ENCODE assay signal across 8 cellular contexts in the genomic region with DNA sequence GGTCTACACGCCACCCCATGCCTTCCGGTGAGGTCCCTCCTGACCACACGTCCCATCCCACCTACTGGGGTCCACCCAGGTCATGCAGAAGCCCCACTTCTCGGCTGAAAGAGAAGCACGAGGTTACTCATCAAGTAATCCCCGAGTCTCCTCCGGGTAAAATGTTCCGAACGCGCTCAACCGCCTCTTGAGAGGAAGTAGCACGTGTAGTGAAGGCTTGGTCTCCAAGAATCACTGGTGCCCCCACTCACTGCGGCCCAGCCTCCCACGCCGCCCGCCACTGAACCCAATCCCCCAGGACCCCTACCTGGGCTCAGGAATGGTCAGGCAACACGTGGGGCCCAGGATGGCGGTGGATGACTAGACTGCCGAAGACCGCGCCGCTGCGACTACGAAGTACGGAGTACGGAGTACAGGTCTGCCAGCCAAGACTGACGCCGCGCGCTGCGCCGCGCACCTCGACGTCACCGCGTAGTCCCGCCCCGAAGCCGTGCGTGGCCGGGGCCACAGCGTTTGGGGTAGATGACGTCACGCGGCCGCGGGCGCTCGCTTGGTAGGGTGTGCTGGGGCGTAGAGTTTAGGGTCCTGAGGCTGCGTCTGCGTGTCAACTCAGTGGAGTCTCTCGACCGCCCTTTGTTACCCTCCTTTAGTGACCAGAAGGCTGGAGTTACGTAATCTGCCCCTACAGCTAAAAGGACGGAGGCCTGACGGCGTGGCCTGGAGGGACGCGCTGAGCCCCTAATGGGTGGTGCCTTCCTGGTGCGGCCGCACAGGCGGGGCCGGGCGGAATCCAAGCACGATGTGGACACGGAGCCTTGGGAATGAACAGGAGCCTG. TPM values are rescaled to one million over a fixed set of nuclear protein-coding genes. Genes with fewer than 3 reads are reported as not detected.
DNase-seq lines count a peak whose midpoint lies in the region; TF ChIP-seq lines count a peak whose summit lies in the region.

No MANE protein-coding gene starts in this region.

- no CpG with 5 or more reads among the region's 68 CpGs for WGBS in H9 (ENCODE audit: extremely low coverage, insufficient read length, low lambda C conversion rate)

- peak overlapping the region; percentile 99 for H3K9ac ChIP-seq in H9 (ENCODE audit: extremely low read depth, insufficient read length, low read length)

- peak overlapping the region; percentile 7 for H4K91ac ChIP-seq in H9 (ENCODE audit: insufficient read length, low read depth, low read length)

- peaks cover 4% of the 10 kb centered on the region for H3K79me1 ChIP-seq in H9 (ENCODE audit: insufficient read depth, low read depth, low read length, poor library complexity, severe bottlenecking)

- peak overlapping the region; percentile 15 for H2AK5ac ChIP-seq in H9 (ENCODE audit: insufficient read length, low read length)

- H3K4ac ChIP-seq in H9 (ENCODE audit: low read depth, low read length), result peak overlapping the region; percentile 3; the same call in 1 of the 2 replicates

- no peak overlapping the region for H2BK120ac ChIP-seq in H9 (ENCODE audit: low read depth, low read length, poor library complexity, severe bottlenecking)

- no peak overlapping the region for H2BK12ac ChIP-seq in H9 (ENCODE audit: insufficient read length, low read depth, low read length)

- peak overlapping the region; percentile 95 for H3K14ac ChIP-seq in H9 (ENCODE audit: insufficient read depth, low read length)

- peak overlapping the region; percentile 15 for H3K56ac ChIP-seq in H9 (ENCODE audit: insufficient read length, low read depth, low read length)

- DNase-seq in G401 (ENCODE audit: low spot score) (peak; percentile 94), H9 (peak; percentile 94), M059J (ENCODE audit: low read depth) (peak; percentile 91), SJCRH30 (peak; percentile 96 to 97), germinal center (ENCODE audit: low spot score) (peak; percentile 77), non-pigmented ciliary epithelial cell (ENCODE audit: low read depth) (peak; percentile 70), superior temporal gyrus (ENCODE audit: extremely low spot score) (peak; percentile 90)
- peak; percentile 96 for DNase-seq in activated naive CD4-positive, alpha-beta T cell treated with anti-CD3 and anti-CD28 coated beads for 36 hours

- H3K36me3 Mint-ChIP-seq in H9 (ENCODE audit: insufficient read depth in 1 of 3, low read depth in 3 of 3), result peaks cover 36 to 49% (median 40%) of the 10 kb centered on the region in 3 experiments
- H3K36me3 Mint-ChIP-seq in activated naive CD4-positive, alpha-beta T cell treated with anti-CD3 and anti-CD28 coated beads for 36 hours (ENCODE audit: low read depth), result peaks cover 53% of the 10 kb centered on the region

- peak overlapping the region; percentile 92 for H3K4me2 ChIP-seq in H9 (ENCODE audit: insufficient read depth, insufficient read length, low read length)

- peaks cover 3% of the 10 kb centered on the region for H3K23me2 ChIP-seq in H9 (ENCODE audit: insufficient read length, low read depth, low read length, poor library complexity, severe bottlenecking)

- H2BK5ac ChIP-seq in H9 (ENCODE audit: insufficient read length, low read length), result peak overlapping the region; percentile 61

- in situ Hi-C loops in G401 (cut with HindIII; ENCODE audit: low sequenced_read_pairs), result no loop called here

- no peaks in the 10 kb centered on the region for H3K9me3 Mint-ChIP-seq in H9
- no peaks in the 10 kb centered on the region for H3K9me3 Mint-ChIP-seq in activated naive CD4-positive, alpha-beta T cell treated with anti-CD3 and anti-CD28 coated beads for 36 hours

- peak overlapping the region; percentile 76 for H3K4me3 ChIP-seq in SJCRH30

- intact Hi-C loops in activated naive CD4-positive, alpha-beta T cell treated with anti-CD3 and anti-CD28 coated beads for 36 hours (cut with micrococcal nuclease), result loop anchor here (1.0 kb wide), 3 partner anchors 9 to 125 kb away; partner anchors contain the start of gene TBRG4

- no peaks in the 10 kb centered on the region for H4K20me1 ChIP-seq in H9 (ENCODE audit: control insufficient read depth, insufficient read depth, insufficient read length)

- H3K27me3 ChIP-seq in H9 (ENCODE audit: insufficient read depth, low read length) (no peaks in the 10 kb centered on the region), SJCRH30 (no peaks in the 10 kb centered on the region)

- no peak overlapping the region for H2BK20ac ChIP-seq in H9 (ENCODE audit: low read depth, low read length, poor library complexity, severe bottlenecking)

- H3K4me1 Mint-ChIP-seq in H9, result peaks cover 27 to 33% of the 10 kb centered on the region in 2 experiments
- H3K4me1 Mint-ChIP-seq in activated naive CD4-positive, alpha-beta T cell treated with anti-CD3 and anti-CD28 coated beads for 36 hours (ENCODE audit: low read depth), result peaks cover 43% of the 10 kb centered on the region

- peak overlapping the region; percentile 95 for H4K8ac ChIP-seq in H9 (replicated peaks; ENCODE audit: insufficient read length, low read depth, low read length)

- H2BK15ac ChIP-seq in H9 (ENCODE audit: low read depth, low read length), result no peak overlapping the region

- no peaks in the 10 kb centered on the region for H3K9me3 ChIP-seq in H9 (ENCODE audit: control insufficient read depth, low read depth, low read length)
- no peaks in the 10 kb centered on the region for H3K9me3 ChIP-seq in SJCRH30 (replicated peaks)

- CTCF ChIA-PET in activated naive CD4-positive, alpha-beta T cell treated with anti-CD3 and anti-CD28 coated beads for 36 hours (lab: Charles Lee), result interaction anchor here (0.6 to 2.6 kb wide), 6 partner anchors 11 to 125 kb away, joined by 4 to 13 read pairs (median 4); partner anchors contain the start of genes CCM2 and TBRG4

- H3T11ph ChIP-seq in H9 (ENCODE audit: low read length), result no peak overlapping the region

- peak overlapping the region; percentile 87 for H4K5ac ChIP-seq in H9 (ENCODE audit: insufficient read length, low read depth, low read length)

- peak overlapping the region; percentile 61 for H3K18ac ChIP-seq in H9 (ENCODE audit: insufficient read length, low read depth, low read length)

- no peaks in the 10 kb centered on the region for H3K4me1 ChIP-seq in H9 (ENCODE audit: insufficient read depth, low read length)
- H3K4me1 ChIP-seq in SJCRH30, result peaks cover 10% of the 10 kb centered on the region

- peak overlapping the region; percentile 99 to 100 (median 100) for H3K27ac Mint-ChIP-seq in H9
- peak overlapping the region; percentile 99 for H3K27ac Mint-ChIP-seq in activated naive CD4-positive, alpha-beta T cell treated with anti-CD3 and anti-CD28 coated beads for 36 hours

- H3K36me3 ChIP-seq in SJCRH30, result peaks cover 40% of the 10 kb centered on the region

- peak overlapping the region; percentile 96 to 99 for H3K4me3 Mint-ChIP-seq in H9
- peak overlapping the region; percentile 99 for H3K4me3 Mint-ChIP-seq in activated naive CD4-positive, alpha-beta T cell treated with anti-CD3 and anti-CD28 coated beads for 36 hours

- H3K27ac ChIP-seq in H9 (ENCODE audit: insufficient read length, low read depth, low read length) (peak overlapping the region; percentile 15), SJCRH30 (peak overlapping the region; percentile 71)

- no peak overlapping the region for H2AFZ ChIP-seq in H9 (ENCODE audit: low read length)

- peaks cover 13% of the 10 kb centered on the region; the same call in 1 of the 2 replicates for H3K79me2 ChIP-seq in H9 (ENCODE audit: insufficient read depth, low read length)

- no peak for TF ChIP-seq CTCF in H9 (conservative IDR thresholded peaks at IDR 0.05)

- H3K27me3 Mint-ChIP-seq in H9 (ENCODE audit: low read depth), result no peaks in the 10 kb centered on the region; the same call in 1 of the 2 replicates
- H3K27me3 Mint-ChIP-seq in activated naive CD4-positive, alpha-beta T cell treated with anti-CD3 and anti-CD28 coated beads for 36 hours (ENCODE audit: low read depth), result no peaks in the 10 kb centered on the region

- no peak overlapping the region for H3K23ac ChIP-seq in H9 (ENCODE audit: insufficient read length, low read depth, low read length)

RNA-seq across cellular contexts. Expression of gene MYO1G, which starts 7.6 kb away (rescaled TPM):
- 0.37 and 0.98 TPM in 2 replicates for total RNA-seq in G401 (2014; rRNA removed; shearing (Covaris generic))
- 0.55 and 0.57 TPM in 2 replicates for total RNA-seq in H9 (2021)
- total RNA-seq in M059J (2014; rRNA removed; shearing (Covaris generic)), result not detected in 2 replicates
- total RNA-seq in SJCRH30 (2014; rRNA removed; shearing (Covaris generic)), result 0.30 and 0.33 TPM in 2 replicates
- total RNA-seq in activated naive CD4-positive, alpha-beta T cell treated with anti-CD3 and anti-CD28 coated beads for 36 hours, result 100 to 1,000 TPM; 391 to 406 TPM

RNA-seq across cellular contexts. Expression of gene CCM2, which starts 13.6 kb away (rescaled TPM):
- 30.2 and 34.2 TPM in 2 replicates for total RNA-seq in G401 (2014; rRNA removed; shearing (Covaris generic))
- total RNA-seq in H9 (2021), result 30.4 and 30.5 TPM in 2 replicates
- total RNA-seq in M059J (2014; rRNA removed; shearing (Covaris generic)), result 44.4 and 71.1 TPM in 2 replicates
- 26.2 and 28.3 TPM in 2 replicates for total RNA-seq in SJCRH30 (2014; rRNA removed; shearing (Covaris generic))
- total RNA-seq in activated naive CD4-positive, alpha-beta T cell treated with anti-CD3 and anti-CD28 coated beads for 36 hours, result 10 to 100 TPM; 87.9 to 88.3 TPM

Comparison
In these comparisons a context has a peak if more than half of its experiments do, and no peak if none do; other contexts are left out.
1. Peak in every context shown above with its lines: DNase-seq, H3K4me3 ChIP-seq and H3K27ac ChIP-seq.
2. RNA of gene MYO1G, which starts 7.6 kb away (total RNA-seq): 391 to 406 TPM in activated naive CD4-positive, alpha-beta T cell treated with anti-CD3 and anti-CD28 coated beads for 36 hours; 0.37 to 0.98 TPM in G401, 0.55 to 0.57 TPM in H9, 0.30 to 0.33 TPM in SJCRH30 and not detected in M059J; every median in the first group is over 100 times any median in the second.